In the genomic region with DNA sequence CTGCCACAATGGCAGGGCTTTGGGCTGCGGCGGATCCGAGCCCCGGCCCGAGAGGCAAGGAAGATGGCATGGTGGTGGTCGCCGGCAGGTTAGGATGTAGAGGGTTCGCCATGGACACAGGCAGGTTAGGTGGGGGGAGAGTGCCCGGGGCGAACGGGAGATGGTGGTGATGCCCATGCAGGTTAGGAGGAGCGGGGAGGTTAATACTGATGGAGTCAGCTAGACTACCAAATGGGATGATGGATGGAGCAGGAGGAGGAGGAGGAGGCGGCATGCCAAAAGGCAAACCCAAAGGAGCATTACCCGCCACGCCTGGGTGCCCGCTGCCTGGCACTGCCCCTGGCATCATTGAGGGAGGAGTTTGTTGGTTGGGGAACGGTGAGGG, we compare ENCODE assay signal across 2 cellular contexts.
TF ChIP-seq lines count a peak whose summit lies in the region.

No MANE protein-coding gene starts in this region.

TF ChIP-seq in HEK293, 187 proteins besides CTCF, POLR2A, EP300 and RAD21:
- TF ChIP-seq ZNF132 (tag by site-specific recombination; IDR thresholded peaks at IDR 0.05; ENCODE audit: borderline replicate concordance) = no peak
- no peak for TF ChIP-seq ZNF654 (tag by site-specific recombination; IDR thresholded peaks at IDR 0.05; ENCODE audit: low read depth)
- 0 out of 2 replicates have a peak, but pooled peaks have one; percentile 22 for TF ChIP-seq ZNF600 (tag by site-specific recombination; IDR thresholded peaks at IDR 0.05)
- TF ChIP-seq ZNF175 (tag by site-specific recombination; IDR thresholded peaks at IDR 0.05) = no peak
- TF ChIP-seq, protein P1, sequence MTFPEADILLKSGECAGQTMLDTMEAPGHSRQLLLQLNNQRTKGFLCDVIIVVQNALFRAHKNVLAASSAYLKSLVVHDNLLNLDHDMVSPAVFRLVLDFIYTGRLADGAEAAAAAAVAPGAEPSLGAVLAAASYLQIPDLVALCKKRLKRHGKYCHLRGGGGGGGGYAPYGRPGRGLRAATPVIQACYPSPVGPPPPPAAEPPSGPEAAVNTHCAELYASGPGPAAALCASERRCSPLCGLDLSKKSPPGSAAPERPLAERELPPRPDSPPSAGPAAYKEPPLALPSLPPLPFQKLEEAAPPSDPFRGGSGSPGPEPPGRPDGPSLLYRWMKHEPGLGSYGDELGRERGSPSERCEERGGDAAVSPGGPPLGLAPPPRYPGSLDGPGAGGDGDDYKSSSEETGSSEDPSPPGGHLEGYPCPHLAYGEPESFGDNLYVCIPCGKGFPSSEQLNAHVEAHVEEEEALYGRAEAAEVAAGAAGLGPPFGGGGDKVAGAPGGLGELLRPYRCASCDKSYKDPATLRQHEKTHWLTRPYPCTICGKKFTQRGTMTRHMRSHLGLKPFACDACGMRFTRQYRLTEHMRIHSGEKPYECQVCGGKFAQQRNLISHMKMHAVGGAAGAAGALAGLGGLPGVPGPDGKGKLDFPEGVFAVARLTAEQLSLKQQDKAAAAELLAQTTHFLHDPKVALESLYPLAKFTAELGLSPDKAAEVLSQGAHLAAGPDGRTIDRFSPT (tag by site-specific recombination; IDR thresholded peaks at IDR 0.05) = peak; percentile 95

TF ChIP-seq in endothelial cell of umbilical vein, 7 proteins besides CTCF, POLR2A, EP300 and RAD21:
- TF ChIP-seq EZH2 (IDR thresholded peaks at IDR 0.05; ENCODE audit: borderline replicate concordance, low read depth, low read length, severe bottlenecking) = no peak
- peak; percentile 5 for TF ChIP-seq POLR2AphosphoS5 (IDR thresholded peaks at IDR 0.05; ENCODE audit: insufficient read depth, low read depth, low read length)
- TF ChIP-seq GATA2 (IDR thresholded peaks at IDR 0.05; ENCODE audit: insufficient read depth, insufficient read length, low read depth, low read length) = no peak
- TF ChIP-seq FOS (IDR thresholded peaks at IDR 0.05; ENCODE audit: borderline replicate concordance, insufficient read depth, low read length) = no peak
- TF ChIP-seq MYC (IDR thresholded peaks at IDR 0.05; ENCODE audit: low read depth, low read length) = no peak
- no peak for TF ChIP-seq JUN (IDR thresholded peaks at IDR 0.05; ENCODE audit: borderline replicate concordance, insufficient read depth, insufficient read length, low read depth)
- TF ChIP-seq, protein P2, sequence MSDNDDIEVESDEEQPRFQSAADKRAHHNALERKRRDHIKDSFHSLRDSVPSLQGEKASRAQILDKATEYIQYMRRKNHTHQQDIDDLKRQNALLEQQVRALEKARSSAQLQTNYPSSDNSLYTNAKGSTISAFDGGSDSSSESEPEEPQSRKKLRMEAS (IDR thresholded peaks at IDR 0.05; ENCODE audit: insufficient read depth, insufficient read length) = no peak
